1 cellular context compared by ENCODE assay signal in the genomic region with DNA sequence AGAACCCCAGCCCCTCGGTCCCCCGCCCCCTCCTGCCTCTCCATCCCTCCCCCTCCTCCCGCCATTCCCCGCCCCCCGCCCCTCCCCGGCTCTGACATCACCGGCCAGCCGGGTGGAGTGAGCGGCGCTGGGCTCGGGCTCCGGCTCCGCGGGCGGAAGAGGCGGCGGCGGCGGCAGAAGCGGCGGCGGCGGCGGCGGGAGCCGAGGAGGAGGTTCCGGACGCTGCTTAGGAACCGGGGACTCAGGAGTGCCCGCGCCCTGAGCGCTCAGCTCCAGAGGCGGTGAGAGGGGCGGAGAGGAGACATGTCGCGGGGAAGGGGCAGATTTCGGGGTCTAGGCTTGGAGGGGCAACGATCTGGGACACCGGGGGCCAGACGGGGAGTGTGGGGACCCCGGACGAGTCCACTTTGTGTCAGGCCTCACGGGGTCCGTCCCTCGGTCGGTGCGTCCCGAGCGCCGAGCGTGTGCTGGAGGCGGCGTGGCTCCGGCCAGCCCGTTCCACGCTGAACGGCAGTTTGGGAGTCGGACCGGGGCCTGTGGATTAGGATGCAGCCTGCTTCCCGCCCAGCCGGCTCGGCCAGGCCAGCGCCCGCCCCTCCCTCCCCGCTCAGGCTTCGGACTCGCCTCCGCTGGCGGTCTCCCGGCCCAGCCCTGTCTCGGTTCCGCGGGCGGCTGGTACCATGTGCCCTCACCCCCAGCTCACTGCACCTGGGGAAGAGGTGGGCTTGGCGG.
TF ChIP-seq lines count a peak whose summit lies in the region.

A gene with protein sequence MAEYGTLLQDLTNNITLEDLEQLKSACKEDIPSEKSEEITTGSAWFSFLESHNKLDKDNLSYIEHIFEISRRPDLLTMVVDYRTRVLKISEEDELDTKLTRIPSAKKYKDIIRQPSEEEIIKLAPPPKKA (plus strand): TSS at position 143 of the 732 bp plus-strand sequence. CDS start 6,161 bp downstream, outside the sequence.

TF ChIP-seq in HepG2, 621 proteins besides CTCF, POLR2A, EP300 and RAD21 (continued from another document and continues in another):
- TF ChIP-seq, protein P1, sequence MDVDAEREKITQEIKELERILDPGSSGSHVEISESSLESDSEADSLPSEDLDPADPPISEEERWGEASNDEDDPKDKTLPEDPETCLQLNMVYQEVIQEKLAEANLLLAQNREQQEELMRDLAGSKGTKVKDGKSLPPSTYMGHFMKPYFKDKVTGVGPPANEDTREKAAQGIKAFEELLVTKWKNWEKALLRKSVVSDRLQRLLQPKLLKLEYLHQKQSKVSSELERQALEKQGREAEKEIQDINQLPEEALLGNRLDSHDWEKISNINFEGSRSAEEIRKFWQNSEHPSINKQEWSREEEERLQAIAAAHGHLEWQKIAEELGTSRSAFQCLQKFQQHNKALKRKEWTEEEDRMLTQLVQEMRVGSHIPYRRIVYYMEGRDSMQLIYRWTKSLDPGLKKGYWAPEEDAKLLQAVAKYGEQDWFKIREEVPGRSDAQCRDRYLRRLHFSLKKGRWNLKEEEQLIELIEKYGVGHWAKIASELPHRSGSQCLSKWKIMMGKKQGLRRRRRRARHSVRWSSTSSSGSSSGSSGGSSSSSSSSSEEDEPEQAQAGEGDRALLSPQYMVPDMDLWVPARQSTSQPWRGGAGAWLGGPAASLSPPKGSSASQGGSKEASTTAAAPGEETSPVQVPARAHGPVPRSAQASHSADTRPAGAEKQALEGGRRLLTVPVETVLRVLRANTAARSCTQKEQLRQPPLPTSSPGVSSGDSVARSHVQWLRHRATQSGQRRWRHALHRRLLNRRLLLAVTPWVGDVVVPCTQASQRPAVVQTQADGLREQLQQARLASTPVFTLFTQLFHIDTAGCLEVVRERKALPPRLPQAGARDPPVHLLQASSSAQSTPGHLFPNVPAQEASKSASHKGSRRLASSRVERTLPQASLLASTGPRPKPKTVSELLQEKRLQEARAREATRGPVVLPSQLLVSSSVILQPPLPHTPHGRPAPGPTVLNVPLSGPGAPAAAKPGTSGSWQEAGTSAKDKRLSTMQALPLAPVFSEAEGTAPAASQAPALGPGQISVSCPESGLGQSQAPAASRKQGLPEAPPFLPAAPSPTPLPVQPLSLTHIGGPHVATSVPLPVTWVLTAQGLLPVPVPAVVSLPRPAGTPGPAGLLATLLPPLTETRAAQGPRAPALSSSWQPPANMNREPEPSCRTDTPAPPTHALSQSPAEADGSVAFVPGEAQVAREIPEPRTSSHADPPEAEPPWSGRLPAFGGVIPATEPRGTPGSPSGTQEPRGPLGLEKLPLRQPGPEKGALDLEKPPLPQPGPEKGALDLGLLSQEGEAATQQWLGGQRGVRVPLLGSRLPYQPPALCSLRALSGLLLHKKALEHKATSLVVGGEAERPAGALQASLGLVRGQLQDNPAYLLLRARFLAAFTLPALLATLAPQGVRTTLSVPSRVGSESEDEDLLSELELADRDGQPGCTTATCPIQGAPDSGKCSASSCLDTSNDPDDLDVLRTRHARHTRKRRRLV (CRISPR knock-in tag; IDR thresholded peaks at IDR 0.05) = no peak
- TF ChIP-seq, protein P2, sequence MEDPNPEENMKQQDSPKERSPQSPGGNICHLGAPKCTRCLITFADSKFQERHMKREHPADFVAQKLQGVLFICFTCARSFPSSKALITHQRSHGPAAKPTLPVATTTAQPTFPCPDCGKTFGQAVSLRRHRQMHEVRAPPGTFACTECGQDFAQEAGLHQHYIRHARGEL (CRISPR knock-in tag; IDR thresholded peaks at IDR 0.05) = no peak
- TF ChIP-seq ZNF749 (CRISPR knock-in tag; IDR thresholded peaks at IDR 0.05; ENCODE audit: borderline replicate concordance) = no peak
- TF ChIP-seq ZNF251 (CRISPR knock-in tag; IDR thresholded peaks at IDR 0.05) = no peak
- 0 out of 2 replicates have a peak, but pooled peaks have one; percentile 19 for TF ChIP-seq ZNF274 (CRISPR knock-in tag; IDR thresholded peaks at IDR 0.05)
- peak; percentile 36; the same call in 1 of the 2 replicates for TF ChIP-seq KMT2B (CRISPR knock-in tag; IDR thresholded peaks at IDR 0.05)
- TF ChIP-seq HNRNPLL (IDR thresholded peaks at IDR 0.05; ENCODE audit: low read depth, low read length, poor library complexity, severe bottlenecking) = peak; percentile 62
- TF ChIP-seq THAP11 (CRISPR knock-in tag; IDR thresholded peaks at IDR 0.05) = no peak
- no peak for TF ChIP-seq ELF1 (CRISPR knock-in tag; IDR thresholded peaks at IDR 0.05)
- TF ChIP-seq CBX2 (IDR thresholded peaks at IDR 0.05; ENCODE audit: low read depth, low read length) = no peak
- no peak for TF ChIP-seq CBX2 (CRISPR knock-in tag; IDR thresholded peaks at IDR 0.05; ENCODE audit: low read depth)
- no peak for TF ChIP-seq GATA4 (IDR thresholded peaks at IDR 0.05; ENCODE audit: borderline replicate concordance, low read depth)
- TF ChIP-seq, protein P3, sequence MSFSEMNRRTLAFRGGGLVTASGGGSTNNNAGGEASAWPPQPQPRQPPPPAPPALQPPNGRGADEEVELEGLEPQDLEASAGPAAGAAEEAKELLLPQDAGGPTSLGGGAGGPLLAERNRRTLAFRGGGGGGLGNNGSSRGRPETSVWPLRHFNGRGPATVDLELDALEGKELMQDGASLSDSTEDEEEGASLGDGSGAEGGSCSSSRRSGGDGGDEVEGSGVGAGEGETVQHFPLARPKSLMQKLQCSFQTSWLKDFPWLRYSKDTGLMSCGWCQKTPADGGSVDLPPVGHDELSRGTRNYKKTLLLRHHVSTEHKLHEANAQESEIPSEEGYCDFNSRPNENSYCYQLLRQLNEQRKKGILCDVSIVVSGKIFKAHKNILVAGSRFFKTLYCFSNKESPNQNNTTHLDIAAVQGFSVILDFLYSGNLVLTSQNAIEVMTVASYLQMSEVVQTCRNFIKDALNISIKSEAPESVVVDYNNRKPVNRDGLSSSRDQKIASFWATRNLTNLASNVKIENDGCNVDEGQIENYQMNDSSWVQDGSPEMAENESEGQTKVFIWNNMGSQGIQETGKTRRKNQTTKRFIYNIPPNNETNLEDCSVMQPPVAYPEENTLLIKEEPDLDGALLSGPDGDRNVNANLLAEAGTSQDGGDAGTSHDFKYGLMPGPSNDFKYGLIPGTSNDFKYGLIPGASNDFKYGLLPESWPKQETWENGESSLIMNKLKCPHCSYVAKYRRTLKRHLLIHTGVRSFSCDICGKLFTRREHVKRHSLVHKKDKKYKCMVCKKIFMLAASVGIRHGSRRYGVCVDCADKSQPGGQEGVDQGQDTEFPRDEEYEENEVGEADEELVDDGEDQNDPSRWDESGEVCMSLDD (CRISPR knock-in tag; IDR thresholded peaks at IDR 0.05; ENCODE audit: borderline replicate concordance) = no peak
- peak; percentile 19 for TF ChIP-seq AGO1 (IDR thresholded peaks at IDR 0.05; ENCODE audit: low read depth, low read length, poor library complexity, severe bottlenecking)
- 0 out of 2 replicates have a peak, but pooled peaks have one; percentile 43 for TF ChIP-seq PITX1 (CRISPR knock-in tag; IDR thresholded peaks at IDR 0.05)
- TF ChIP-seq ZNF180 (CRISPR knock-in tag; IDR thresholded peaks at IDR 0.05; ENCODE audit: borderline replicate concordance, low read depth) = no peak
- peak; percentile 69 for TF ChIP-seq SAP130 (CRISPR knock-in tag; IDR thresholded peaks at IDR 0.05; ENCODE audit: low read depth)
- no peak for TF ChIP-seq HDAC2 (CRISPR knock-in tag; IDR thresholded peaks at IDR 0.05)
- TF ChIP-seq, protein P4, sequence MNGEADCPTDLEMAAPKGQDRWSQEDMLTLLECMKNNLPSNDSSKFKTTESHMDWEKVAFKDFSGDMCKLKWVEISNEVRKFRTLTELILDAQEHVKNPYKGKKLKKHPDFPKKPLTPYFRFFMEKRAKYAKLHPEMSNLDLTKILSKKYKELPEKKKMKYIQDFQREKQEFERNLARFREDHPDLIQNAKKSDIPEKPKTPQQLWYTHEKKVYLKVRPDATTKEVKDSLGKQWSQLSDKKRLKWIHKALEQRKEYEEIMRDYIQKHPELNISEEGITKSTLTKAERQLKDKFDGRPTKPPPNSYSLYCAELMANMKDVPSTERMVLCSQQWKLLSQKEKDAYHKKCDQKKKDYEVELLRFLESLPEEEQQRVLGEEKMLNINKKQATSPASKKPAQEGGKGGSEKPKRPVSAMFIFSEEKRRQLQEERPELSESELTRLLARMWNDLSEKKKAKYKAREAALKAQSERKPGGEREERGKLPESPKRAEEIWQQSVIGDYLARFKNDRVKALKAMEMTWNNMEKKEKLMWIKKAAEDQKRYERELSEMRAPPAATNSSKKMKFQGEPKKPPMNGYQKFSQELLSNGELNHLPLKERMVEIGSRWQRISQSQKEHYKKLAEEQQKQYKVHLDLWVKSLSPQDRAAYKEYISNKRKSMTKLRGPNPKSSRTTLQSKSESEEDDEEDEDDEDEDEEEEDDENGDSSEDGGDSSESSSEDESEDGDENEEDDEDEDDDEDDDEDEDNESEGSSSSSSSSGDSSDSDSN (CRISPR knock-in tag; IDR thresholded peaks at IDR 0.05) = peak; percentile 83
- no peak for TF ChIP-seq JDP2 (CRISPR knock-in tag; IDR thresholded peaks at IDR 0.05; ENCODE audit: borderline replicate concordance)
- TF ChIP-seq MTA1 (CRISPR knock-in tag; IDR thresholded peaks at IDR 0.05; ENCODE audit: borderline replicate concordance) = 0 out of 2 replicates have a peak, but pooled peaks have one; percentile 20
- TF ChIP-seq SMAD9 (CRISPR knock-in tag; IDR thresholded peaks at IDR 0.05) = no peak
- TF ChIP-seq KLF11 (CRISPR knock-in tag; IDR thresholded peaks at IDR 0.05) = no peak
- no peak for TF ChIP-seq ATM (IDR thresholded peaks at IDR 0.05; ENCODE audit: borderline replicate concordance)
- TF ChIP-seq, protein P5, sequence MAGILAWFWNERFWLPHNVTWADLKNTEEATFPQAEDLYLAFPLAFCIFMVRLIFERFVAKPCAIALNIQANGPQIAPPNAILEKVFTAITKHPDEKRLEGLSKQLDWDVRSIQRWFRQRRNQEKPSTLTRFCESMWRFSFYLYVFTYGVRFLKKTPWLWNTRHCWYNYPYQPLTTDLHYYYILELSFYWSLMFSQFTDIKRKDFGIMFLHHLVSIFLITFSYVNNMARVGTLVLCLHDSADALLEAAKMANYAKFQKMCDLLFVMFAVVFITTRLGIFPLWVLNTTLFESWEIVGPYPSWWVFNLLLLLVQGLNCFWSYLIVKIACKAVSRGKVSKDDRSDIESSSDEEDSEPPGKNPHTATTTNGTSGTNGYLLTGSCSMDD (CRISPR knock-in tag; IDR thresholded peaks at IDR 0.05) = no peak
- no peak for TF ChIP-seq MEIS1 (CRISPR knock-in tag; IDR thresholded peaks at IDR 0.05; ENCODE audit: borderline replicate concordance)
- TF ChIP-seq NPAS2 (CRISPR knock-in tag; IDR thresholded peaks at IDR 0.05; ENCODE audit: borderline replicate concordance) = no peak
- TF ChIP-seq FOXA3 (CRISPR knock-in tag; IDR thresholded peaks at IDR 0.05) = no peak
- TF ChIP-seq, protein P6, sequence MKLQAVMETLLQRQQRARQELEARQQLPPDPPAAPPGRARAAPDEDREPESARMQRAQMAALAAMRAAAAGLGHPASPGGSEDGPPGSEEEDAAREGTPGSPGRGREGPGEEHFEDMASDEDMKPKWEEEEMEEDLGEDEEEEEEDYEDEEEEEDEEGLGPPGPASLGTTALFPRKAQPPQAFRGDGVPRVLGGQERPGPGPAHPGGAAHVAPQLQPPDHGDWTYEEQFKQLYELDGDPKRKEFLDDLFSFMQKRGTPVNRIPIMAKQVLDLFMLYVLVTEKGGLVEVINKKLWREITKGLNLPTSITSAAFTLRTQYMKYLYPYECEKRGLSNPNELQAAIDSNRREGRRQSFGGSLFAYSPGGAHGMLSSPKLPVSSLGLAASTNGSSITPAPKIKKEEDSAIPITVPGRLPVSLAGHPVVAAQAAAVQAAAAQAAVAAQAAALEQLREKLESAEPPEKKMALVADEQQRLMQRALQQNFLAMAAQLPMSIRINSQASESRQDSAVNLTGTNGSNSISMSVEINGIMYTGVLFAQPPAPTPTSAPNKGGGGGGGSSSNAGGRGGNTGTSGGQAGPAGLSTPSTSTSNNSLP (IDR thresholded peaks at IDR 0.05; ENCODE audit: low read depth, low read length) = no peak
- TF ChIP-seq, protein P7, sequence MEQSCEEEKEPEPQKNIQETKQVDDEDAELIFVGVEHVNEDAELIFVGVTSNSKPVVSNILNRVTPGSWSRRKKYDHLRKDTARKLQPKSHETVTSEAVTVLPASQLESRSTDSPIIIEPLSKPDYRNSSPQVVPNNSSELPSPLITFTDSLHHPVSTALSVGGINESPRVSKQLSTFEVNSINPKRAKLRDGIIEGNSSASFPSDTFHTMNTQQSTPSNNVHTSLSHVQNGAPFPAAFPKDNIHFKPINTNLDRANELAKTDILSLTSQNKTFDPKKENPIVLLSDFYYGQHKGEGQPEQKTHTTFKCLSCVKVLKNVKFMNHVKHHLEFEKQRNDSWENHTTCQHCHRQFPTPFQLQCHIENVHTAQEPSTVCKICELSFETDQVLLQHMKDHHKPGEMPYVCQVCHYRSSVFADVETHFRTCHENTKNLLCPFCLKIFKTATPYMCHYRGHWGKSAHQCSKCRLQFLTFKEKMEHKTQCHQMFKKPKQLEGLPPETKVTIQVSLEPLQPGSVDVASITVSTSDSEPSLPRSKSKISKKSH (CRISPR knock-in tag; IDR thresholded peaks at IDR 0.05; ENCODE audit: borderline replicate concordance) = peak; percentile 59; the same call in 1 of the 2 replicates
- TF ChIP-seq, protein P8, sequence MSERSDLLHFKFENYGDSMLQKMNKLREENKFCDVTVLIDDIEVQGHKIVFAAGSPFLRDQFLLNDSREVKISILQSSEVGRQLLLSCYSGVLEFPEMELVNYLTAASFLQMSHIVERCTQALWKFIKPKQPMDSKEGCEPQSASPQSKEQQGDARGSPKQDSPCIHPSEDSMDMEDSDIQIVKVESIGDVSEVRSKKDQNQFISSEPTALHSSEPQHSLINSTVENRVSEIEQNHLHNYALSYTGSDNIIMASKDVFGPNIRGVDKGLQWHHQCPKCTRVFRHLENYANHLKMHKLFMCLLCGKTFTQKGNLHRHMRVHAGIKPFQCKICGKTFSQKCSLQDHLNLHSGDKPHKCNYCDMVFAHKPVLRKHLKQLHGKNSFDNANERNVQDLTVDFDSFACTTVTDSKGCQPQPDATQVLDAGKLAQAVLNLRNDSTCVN (CRISPR knock-in tag; IDR thresholded peaks at IDR 0.05; ENCODE audit: borderline replicate concordance) = no peak
- TF ChIP-seq, protein P9, sequence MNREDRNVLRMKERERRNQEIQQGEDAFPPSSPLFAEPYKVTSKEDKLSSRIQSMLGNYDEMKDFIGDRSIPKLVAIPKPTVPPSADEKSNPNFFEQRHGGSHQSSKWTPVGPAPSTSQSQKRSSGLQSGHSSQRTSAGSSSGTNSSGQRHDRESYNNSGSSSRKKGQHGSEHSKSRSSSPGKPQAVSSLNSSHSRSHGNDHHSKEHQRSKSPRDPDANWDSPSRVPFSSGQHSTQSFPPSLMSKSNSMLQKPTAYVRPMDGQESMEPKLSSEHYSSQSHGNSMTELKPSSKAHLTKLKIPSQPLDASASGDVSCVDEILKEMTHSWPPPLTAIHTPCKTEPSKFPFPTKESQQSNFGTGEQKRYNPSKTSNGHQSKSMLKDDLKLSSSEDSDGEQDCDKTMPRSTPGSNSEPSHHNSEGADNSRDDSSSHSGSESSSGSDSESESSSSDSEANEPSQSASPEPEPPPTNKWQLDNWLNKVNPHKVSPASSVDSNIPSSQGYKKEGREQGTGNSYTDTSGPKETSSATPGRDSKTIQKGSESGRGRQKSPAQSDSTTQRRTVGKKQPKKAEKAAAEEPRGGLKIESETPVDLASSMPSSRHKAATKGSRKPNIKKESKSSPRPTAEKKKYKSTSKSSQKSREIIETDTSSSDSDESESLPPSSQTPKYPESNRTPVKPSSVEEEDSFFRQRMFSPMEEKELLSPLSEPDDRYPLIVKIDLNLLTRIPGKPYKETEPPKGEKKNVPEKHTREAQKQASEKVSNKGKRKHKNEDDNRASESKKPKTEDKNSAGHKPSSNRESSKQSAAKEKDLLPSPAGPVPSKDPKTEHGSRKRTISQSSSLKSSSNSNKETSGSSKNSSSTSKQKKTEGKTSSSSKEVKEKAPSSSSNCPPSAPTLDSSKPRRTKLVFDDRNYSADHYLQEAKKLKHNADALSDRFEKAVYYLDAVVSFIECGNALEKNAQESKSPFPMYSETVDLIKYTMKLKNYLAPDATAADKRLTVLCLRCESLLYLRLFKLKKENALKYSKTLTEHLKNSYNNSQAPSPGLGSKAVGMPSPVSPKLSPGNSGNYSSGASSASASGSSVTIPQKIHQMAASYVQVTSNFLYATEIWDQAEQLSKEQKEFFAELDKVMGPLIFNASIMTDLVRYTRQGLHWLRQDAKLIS (CRISPR knock-in tag; IDR thresholded peaks at IDR 0.05) = no peak
